Comparison of ENCODE assay signal across 1 cellular context in genomic region chr1:68221971-68222355, GRCh38.
TF ChIP-seq lines count a peak whose summit lies in the region.

No MANE protein-coding gene starts in this region.

TF ChIP-seq in SK-N-SH treated with all-trans-retinoic acid at 6 μM for 48 hours, 23 proteins besides CTCF, POLR2A, EP300 and RAD21 (continued from another document):
- TF ChIP-seq TSHZ2 (CRISPR knock-in tag; IDR thresholded peaks at IDR 0.05): no peak
- TF ChIP-seq, protein P1, sequence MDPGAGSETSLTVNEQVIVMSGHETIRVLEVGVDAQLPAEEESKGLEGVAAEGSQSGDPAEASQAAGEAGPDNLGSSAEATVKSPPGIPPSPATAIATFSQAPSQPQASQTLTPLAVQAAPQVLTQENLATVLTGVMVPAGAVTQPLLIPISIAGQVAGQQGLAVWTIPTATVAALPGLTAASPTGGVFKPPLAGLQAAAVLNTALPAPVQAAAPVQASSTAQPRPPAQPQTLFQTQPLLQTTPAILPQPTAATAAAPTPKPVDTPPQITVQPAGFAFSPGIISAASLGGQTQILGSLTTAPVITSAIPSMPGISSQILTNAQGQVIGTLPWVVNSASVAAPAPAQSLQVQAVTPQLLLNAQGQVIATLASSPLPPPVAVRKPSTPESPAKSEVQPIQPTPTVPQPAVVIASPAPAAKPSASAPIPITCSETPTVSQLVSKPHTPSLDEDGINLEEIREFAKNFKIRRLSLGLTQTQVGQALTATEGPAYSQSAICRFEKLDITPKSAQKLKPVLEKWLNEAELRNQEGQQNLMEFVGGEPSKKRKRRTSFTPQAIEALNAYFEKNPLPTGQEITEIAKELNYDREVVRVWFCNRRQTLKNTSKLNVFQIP (CRISPR knock-in tag; IDR thresholded peaks at IDR 0.05; ENCODE audit: borderline replicate concordance, low read depth): no peak
- TF ChIP-seq RARB (CRISPR knock-in tag; IDR thresholded peaks at IDR 0.05): no peak
- TF ChIP-seq ZC3H10 (CRISPR knock-in tag; IDR thresholded peaks at IDR 0.05): no peak
- no peak for TF ChIP-seq PPARA (CRISPR knock-in tag; IDR thresholded peaks at IDR 0.05; ENCODE audit: borderline replicate concordance)
- no peak for TF ChIP-seq ARNTL (CRISPR knock-in tag; IDR thresholded peaks at IDR 0.05; ENCODE audit: borderline replicate concordance, low read depth)
- no peak for TF ChIP-seq ISL1 (CRISPR knock-in tag; IDR thresholded peaks at IDR 0.05)
- TF ChIP-seq ZNF8 (CRISPR knock-in tag; IDR thresholded peaks at IDR 0.05): no peak
- TF ChIP-seq CSRNP3 (CRISPR knock-in tag; IDR thresholded peaks at IDR 0.05): no peak
- no peak for TF ChIP-seq BACH2 (CRISPR knock-in tag; IDR thresholded peaks at IDR 0.05; ENCODE audit: borderline replicate concordance)
- no peak for TF ChIP-seq ZNF70 (CRISPR knock-in tag; IDR thresholded peaks at IDR 0.05)
TF ChIP-seq in SK-N-SH treated with all-trans-retinoic acid at 6 μM for 48 hours: peak in this region for 0.
